Comparison of ENCODE assay signal across 8 cellular contexts in the genomic region with DNA sequence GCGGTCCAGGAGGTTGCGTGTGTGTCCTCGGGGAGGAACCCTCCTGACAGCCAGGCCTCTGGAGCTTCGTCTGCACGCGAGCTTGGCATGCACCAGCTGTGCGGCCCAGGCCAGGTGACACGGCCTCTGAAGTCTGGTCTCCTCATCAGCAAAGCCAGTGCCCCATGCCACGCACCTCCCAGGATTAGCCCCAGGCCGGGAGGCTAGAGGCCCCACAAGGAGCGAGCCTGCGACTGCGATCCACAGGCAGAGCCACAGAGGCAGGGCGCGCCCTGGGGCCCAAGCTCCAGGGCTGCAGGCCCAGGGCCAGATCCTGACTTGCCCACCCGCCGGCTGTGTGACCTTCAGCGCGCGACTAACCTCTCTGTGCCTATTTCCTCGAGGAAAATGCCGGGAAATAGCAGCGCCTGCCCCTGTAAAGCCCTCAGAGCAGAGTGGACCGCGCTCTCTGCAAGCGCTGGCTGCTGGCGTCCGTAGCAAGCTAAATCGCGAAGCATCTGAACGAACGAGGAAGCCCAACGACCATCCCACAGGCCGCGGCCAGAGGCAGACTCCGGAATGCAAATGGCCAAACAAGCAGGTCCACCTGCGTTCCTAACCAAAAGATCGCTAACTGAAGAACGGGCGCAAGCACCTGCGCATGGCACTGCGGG. TPM values are rescaled to one million over a fixed set of nuclear protein-coding genes. Genes with fewer than 3 reads are reported as not detected.
DNase-seq lines count a peak whose midpoint lies in the region; ATAC-seq and TF ChIP-seq lines count a peak whose summit lies in the region.

No MANE protein-coding gene starts in this region.

- H3K27me3 ChIP-seq in body of pancreas, result no peaks in the 10 kb centered on the region
- no peaks in the 10 kb centered on the region for H3K27me3 ChIP-seq in lower lobe of right lung (ENCODE audit: low read depth)
- H3K27me3 ChIP-seq in upper lobe of left lung, result no peaks in the 10 kb centered on the region

- H3K36me3 ChIP-seq in body of pancreas (replicated peaks in 1 of 2; ENCODE audit: insufficient read depth in 1 of 2, low read depth in 2 of 2) (no peaks in the 10 kb centered on the region), lower lobe of right lung (peaks cover 41% of the 10 kb centered on the region), upper lobe of left lung (peaks cover 2 to 40% (median 24%) of the 10 kb centered on the region in 4 donors)

- intact Hi-C loops in body of pancreas (cut with DNase I), result no loop called here
- intact Hi-C loops in lower lobe of right lung (cut with DNase I), result no loop called here

- POLR2A ChIA-PET in GM10248 (lab: Yijun Ruan, JAX), result interaction anchor here (0.6 to 0.8 kb wide), 2 partner anchors 67 to 247 kb away, joined by 3 to 4 read pairs; a partner anchor contains a TSS

- TF ChIP-seq POLR2A in body of pancreas (IDR thresholded peaks at IDR 0.05) (peak in 2 of 3 donors; percentile 18 to 37), upper lobe of left lung (IDR thresholded peaks at IDR 0.05) (no peak)

- no peak for DNase-seq in AG09309 (ENCODE audit: low read depth)
- no peak for DNase-seq in body of pancreas
- DNase-seq in lower lobe of right lung, result peak; percentile 54
- peak in 1 of 2 donors; percentile 77 for DNase-seq in upper lobe of left lung
- DNase-seq in stimulated activated naive CD4-positive, alpha-beta T cell treated with Interleukin-2 at 50 U/mL for 16 hours (lab: John Stamatoyannopoulos, UW), result no peak
- DNase-seq in GM10248 (ENCODE audit: extremely low spot score), result no peak

- no peak for TF ChIP-seq EP300 in upper lobe of left lung (IDR thresholded peaks at IDR 0.05)

- H3K9me3 ChIP-seq in body of pancreas (no peaks in the 10 kb centered on the region), lower lobe of right lung (no peaks in the 10 kb centered on the region), upper lobe of left lung (no peaks in the 10 kb centered on the region)

- H3K27ac ChIP-seq in body of pancreas (peak overlapping the region; percentile 25 to 84 (median 59)), lower lobe of right lung (peak overlapping the region; percentile 88), upper lobe of left lung (peak overlapping the region; percentile 62 to 92 (median 72))

- no peak for TF ChIP-seq CTCF in AG09309 (IDR thresholded peaks at IDR 0.05; ENCODE audit: control insufficient read depth, insufficient read depth, low read depth, low read length, missing control alignments)
- no peak for TF ChIP-seq CTCF in body of pancreas (IDR thresholded peaks at IDR 0.05)
- no peak for TF ChIP-seq CTCF in lower lobe of right lung (IDR thresholded peaks at IDR 0.05)
- no peak for TF ChIP-seq CTCF in upper lobe of left lung (IDR thresholded peaks at IDR 0.05)
- no peak for TF ChIP-seq CTCF in GM10248 (IDR thresholded peaks at IDR 0.05; ENCODE audit: control extremely low read depth, extremely low read depth, low read depth, missing control alignments)

- ATAC-seq in HG02870 (IDR thresholded peaks at IDR 0.05; ENCODE audit: unreplicated experiment) (peak; percentile 8), body of pancreas (peak; percentile 12), lower lobe of right lung (peak; percentile 29 to 40), upper lobe of left lung (ENCODE audit: low FRiP score in 2 of 2) (peak; percentile 13 to 48), HG02852 (IDR thresholded peaks at IDR 0.05; ENCODE audit: unreplicated experiment) (no peak)

- WGBS in body of pancreas, 2 donors, result 75 to 79% methylated on average over 15 to 41 of the region's 42 CpGs
- 9 to 52% methylated on average over 9 to 21 of the region's 42 CpGs for WGBS in upper lobe of left lung, 2 donors

- CTCF ChIA-PET in GM10248 (lab: Yijun Ruan, JAX), result interaction anchor here (0.6 to 1.6 kb wide), 6 partner anchors 17 to 421 kb away, joined by 3 to 4 read pairs (median 3); no protein-coding TSS in a partner anchor

- H3K4me1 ChIP-seq in body of pancreas (peaks cover 7% of the 10 kb centered on the region), lower lobe of right lung (peaks cover 18% of the 10 kb centered on the region), upper lobe of left lung (peaks cover 17 to 31% (median 22%) of the 10 kb centered on the region in 4 donors)

- peak overlapping the region; percentile 54 for H3K4me3 ChIP-seq in AG09309 (ENCODE audit: control insufficient read depth, low read depth, low read length)
- H3K4me3 ChIP-seq in body of pancreas, result no peak overlapping the region
- peak overlapping the region; percentile 66 for H3K4me3 ChIP-seq in lower lobe of right lung
- H3K4me3 ChIP-seq in upper lobe of left lung, result peak overlapping the region; percentile 6 to 89 (median 70)

RNA-seq across cellular contexts. Expression of a gene that starts 0.5 kb away (rescaled TPM):
- total RNA-seq in body of pancreas, result 10 to 100 TPM; 13.0 to 22.4 TPM
- total RNA-seq in lower lobe of right lung, result 53.0 TPM
- 10 to 100 TPM; 36.4 to 71.7 (median 49.8) TPM for total RNA-seq in upper lobe of left lung

RNA-seq across cellular contexts. Expression of a gene that starts 53.0 kb away (rescaled TPM):
- total RNA-seq in body of pancreas (10 to 100 TPM; 54.5 to 86.7 TPM), lower lobe of right lung (35.7 TPM), upper lobe of left lung (100 to 1,000 TPM in 1 of 6 donors, 10 to 100 TPM in 5; 38.6 to 195 (median 52.7) TPM)

Comparison
In these comparisons a context has a peak if more than half of its experiments do, and no peak if none do; other contexts are left out.
1. H3K4me3 ChIP-seq: peak in AG09309 (single experiment), lower lobe of right lung (single experiment) and upper lobe of left lung (4 of 4); none in body of pancreas (0 of 2).
2. POLR2A ChIP-seq: peak in body of pancreas (2 of 3); none in upper lobe of left lung (0 of 4).
3. Peak in every context shown above with its lines, with median percentiles within 50 percentile points of each other: H3K27ac ChIP-seq.